ENCODE assay signal across 30 cellular contexts in the genomic region with DNA sequence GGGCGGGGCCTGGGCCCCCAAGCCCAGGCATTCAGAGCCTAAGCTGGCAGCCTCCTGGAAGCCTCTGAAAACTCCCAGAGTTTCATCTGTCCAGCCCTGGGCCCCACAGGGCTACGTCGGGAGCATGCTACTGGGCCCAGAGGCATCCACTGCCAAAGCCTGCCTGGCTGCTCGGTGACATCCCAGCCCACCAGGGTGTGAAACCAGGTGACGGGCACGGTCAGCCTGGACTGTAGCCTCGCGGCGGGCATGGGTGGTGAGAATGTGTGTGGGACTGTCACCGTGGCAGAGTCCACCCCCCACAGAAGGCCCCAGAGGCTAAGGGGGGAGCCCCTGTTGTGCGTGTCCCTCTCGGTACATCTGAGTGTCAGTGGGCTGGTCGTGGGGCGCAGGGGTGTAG. TPM values are rescaled to one million over a fixed set of nuclear protein-coding genes. Genes with fewer than 3 reads are reported as not detected.
"Had no signal": no experiment of that assay in that cellular context is flagged by ENCODE, and none has a peak within 500 bp of the region (broad histone marks: within the 10 kb centered on the region; RNA-seq: fewer than 3 reads in every experiment).

No MANE protein-coding gene starts in this region.

- H3K36me3 ChIP-seq: breast epithelium, ovary, upper lobe of right lung had no signal

- ATAC-seq: activated naive CD4-positive, alpha-beta T cell treated with anti-CD3 and anti-CD28 coated beads, Interleukin-2, amount 50 U/mL, for 72 hours; activated T-cell treated with anti-CD3 and anti-CD28 coated beads, Interleukin-2, amount 50 U/mL, for 72 hours; foreskin keratinocyte; heart left ventricle; left colon; stimulated activated memory B cell treated with anti-CD40 and anti-IgM and Interleukin-4, amounts not matched to agents 10 μg/mL and 1 μg/mL and 100 μg/mL, for 72 hours; upper lobe of right lung had no signal

- H3K27ac ChIP-seq: breast epithelium, esophagus muscularis mucosa, foreskin keratinocyte, heart left ventricle, ovary, stomach, tibial artery, upper lobe of right lung, VCaP had no signal

- H3K9me3 ChIP-seq: breast epithelium, esophagus muscularis mucosa, heart left ventricle, ovary, stomach, tibial artery, upper lobe of right lung had no signal

- H3K4me3 ChIP-seq: breast epithelium, esophagus muscularis mucosa, heart left ventricle, ovary, smooth muscle cell, stomach, tibial artery, upper lobe of right lung had no signal

- H3K4me1 ChIP-seq: breast epithelium, foreskin keratinocyte, tibial artery, upper lobe of right lung had no signal

- H3K27me3 ChIP-seq: breast epithelium, esophagus muscularis mucosa, foreskin keratinocyte, heart left ventricle, ovary, stomach, tibial artery, upper lobe of right lung had no signal

- H3K4me2 ChIP-seq: smooth muscle cell had no signal

- DNase-seq: activated CD4-positive, alpha-beta T cell treated with anti-CD3 and anti-CD28 coated beads for 4 hours; activated CD4-positive, alpha-beta T cell treated with anti-CD3 and anti-CD28 coated beads, Interleukin-2, amount 50 U/mL, for 4 hours; activated naive CD4-positive, alpha-beta T cell; activated T-cell treated with anti-CD3 and anti-CD28 coated beads for 4 hours; activated T-cell treated with anti-CD3 and anti-CD28 coated beads, Interleukin-2, amount 50 U/mL, for 72 hours; foreskin keratinocyte; hypothalamus; immature natural killer cell; kidney; left colon; naive B cell; nephron progenitor cell; ovary; retina; stimulated activated CD4-positive, alpha-beta T cell treated with anti-CD3 and anti-CD28 coated beads, Interleukin-1b, Interleukin-23, amount 100 ng/mL, for 48 hours; stimulated activated CD4-positive, alpha-beta T cell treated with anti-CD3 and anti-CD28 coated beads, Interleukin-4, amount 100 ng/mL, for 4 hours; stimulated activated CD8-positive, alpha-beta memory T cell treated with anti-CD3 and anti-CD28 coated beads, Interleukin-4, amount 100 ng/mL, for 48 hours; stomach; tibial artery; upper lobe of right lung had no signal

RNA-seq across cellular contexts. Expression of gene PVALEF, which starts 26.3 kb away (rescaled TPM):
- total RNA-seq: activated naive CD4-positive, alpha-beta T cell treated with anti-CD3 and anti-CD28 coated beads, Interleukin-2, amount 50 U/mL, for 72 hours; activated T-cell treated with anti-CD3 and anti-CD28 coated beads, Interleukin-2, amount 50 U/mL, for 72 hours; breast epithelium; esophagus muscularis mucosa; foreskin keratinocyte; heart left ventricle; kidney; left colon; lower leg skin; ovary; progenitor cell of endocrine pancreas; smooth muscle cell; stomach; T-helper 1 cell treated with Interleukin-12 subunit alpha and Interleukin-12 subunit beta and Interleukin-4 antibody, amounts not matched to agents 30 ng/mL and 1 ng/mL, for 36 hours; upper lobe of right lung had no signal
- polyA plus RNA-seq: foreskin keratinocyte, heart left ventricle, immature natural killer cell, ovary, smooth muscle cell, stomach had no signal
